6 cellular contexts compared by ENCODE assay signal in genomic region chr9:62058155-62058554, GRCh38.
DNase-seq lines count a peak whose midpoint lies in the region; ATAC-seq and TF ChIP-seq lines count a peak whose summit lies in the region.
"Not testable (repeated sequence)": the region's sequence is repeated elsewhere in the genome, so short reads cannot be mapped to it uniquely, and the experiment has no call there.

No MANE protein-coding gene starts in this region.

- not testable (repeated sequence) for H3K36me3 Mint-ChIP-seq in activated T-helper 17 cell treated with anti-CD3 and anti-CD28 coated beads, Interleukin-2, amount 50 U/mL, for 72 hours (ENCODE audit: low read depth); chondrocyte (ENCODE audit: low read depth); osteocyte (ENCODE audit: unreplicated experiment)

- H3K27me3 Mint-ChIP-seq in activated T-helper 17 cell treated with anti-CD3 and anti-CD28 coated beads, Interleukin-2, amount 50 U/mL, for 72 hours; chondrocyte (ENCODE audit: low read depth); osteocyte (ENCODE audit: unreplicated experiment): not testable (repeated sequence)

- ATAC-seq in activated T-helper 17 cell treated with anti-CD3 and anti-CD28 coated beads, Interleukin-2, amount 50 U/mL, for 72 hours (replicated peaks): peak; percentile 18

- H3K9me3 Mint-ChIP-seq in activated T-helper 17 cell treated with anti-CD3 and anti-CD28 coated beads, Interleukin-2, amount 50 U/mL, for 72 hours; chondrocyte (ENCODE audit: low read depth); osteocyte (ENCODE audit: unreplicated experiment): not testable (repeated sequence)

- not testable (repeated sequence) for H3K4me1 Mint-ChIP-seq in activated T-helper 17 cell treated with anti-CD3 and anti-CD28 coated beads, Interleukin-2, amount 50 U/mL, for 72 hours; chondrocyte (ENCODE audit: low read depth); osteocyte (ENCODE audit: unreplicated experiment)

- DNase-seq in Daoy (ENCODE audit: low read depth) (peak; percentile 4), M059J (ENCODE audit: low read depth) (peak; percentile 21), astrocyte of the hippocampus (ENCODE audit: low read depth, low spot score) (peak; percentile 0)
- not testable (repeated sequence) for DNase-seq in chondrocyte (ENCODE audit: low spot score); osteocyte (ENCODE audit: extremely low spot score, unreplicated experiment)

- not testable (repeated sequence) for TF ChIP-seq CTCF in chondrocyte (IDR thresholded peaks at IDR 0.05); osteocyte (IDR thresholded peaks at IDR 0.05)

- not testable (repeated sequence) for H3K4me3 Mint-ChIP-seq in activated T-helper 17 cell treated with anti-CD3 and anti-CD28 coated beads, Interleukin-2, amount 50 U/mL, for 72 hours; chondrocyte (ENCODE audit: unreplicated experiment); osteocyte (ENCODE audit: unreplicated experiment)

- not testable (repeated sequence) for H3K27ac Mint-ChIP-seq in activated T-helper 17 cell treated with anti-CD3 and anti-CD28 coated beads, Interleukin-2, amount 50 U/mL, for 72 hours
- H3K27ac Mint-ChIP-seq in chondrocyte (ENCODE audit: unreplicated experiment) (peak overlapping the region; percentile 74), osteocyte (ENCODE audit: unreplicated experiment) (peak overlapping the region; percentile 63)
